ENCODE assay signal across 8 cellular contexts in genomic region chr12:55737581-55738112, GRCh38. TPM values are rescaled to one million over a fixed set of nuclear protein-coding genes. Genes with fewer than 3 reads are reported as not detected.
DNase-seq lines count a peak whose midpoint lies in the region; ATAC-seq and TF ChIP-seq lines count a peak whose summit lies in the region.

No MANE protein-coding gene starts in this region.

- no peaks in the 10 kb centered on the region for H3K27me3 ChIP-seq in effector memory CD4-positive, alpha-beta T cell (replicated peaks; ENCODE audit: control insufficient read depth, insufficient read depth, low read length, poor library complexity, severe bottlenecking)
- H3K27me3 ChIP-seq in neural cell (ENCODE audit: insufficient read depth, low read depth, low read length), result no peaks in the 10 kb centered on the region

- peak; percentile 6 for ATAC-seq in GM19463 (IDR thresholded peaks at IDR 0.05; ENCODE audit: unreplicated experiment)
- ATAC-seq in HG03520 (IDR thresholded peaks at IDR 0.05; ENCODE audit: unreplicated experiment), result no peak
- ATAC-seq in HG02571 (IDR thresholded peaks at IDR 0.05; ENCODE audit: unreplicated experiment), result no peak
- ATAC-seq in HG02885 (IDR thresholded peaks at IDR 0.05; ENCODE audit: poor library complexity, unreplicated experiment), result no peak
- no peak for ATAC-seq in GM18520 (IDR thresholded peaks at IDR 0.05; ENCODE audit: unreplicated experiment)

- no peak for TF ChIP-seq CTCF in neural cell (IDR thresholded peaks at IDR 0.05; ENCODE audit: poor library complexity, severe bottlenecking)

- no peaks in the 10 kb centered on the region for H4K20me1 ChIP-seq in neural cell (ENCODE audit: insufficient read depth)

- peak; percentile 79 for DNase-seq in NCI-H69 (lab: John Stamatoyannopoulos, UW)
- no peak for DNase-seq in effector memory CD4-positive, alpha-beta T cell

- peak overlapping the region; percentile 77 for H2AFZ ChIP-seq in neural cell (ENCODE audit: low read depth, low read length)

- H3K27ac ChIP-seq in effector memory CD4-positive, alpha-beta T cell (ENCODE audit: insufficient read depth, low read length, poor library complexity, severe bottlenecking), result peak overlapping the region; percentile 73
- peak overlapping the region; percentile 97 for H3K27ac ChIP-seq in neural cell (ENCODE audit: low read length)

- peaks cover 9% of the 10 kb centered on the region for H3F3A ChIP-seq in neural cell (ENCODE audit: insufficient read depth, low read length, poor library complexity, severe bottlenecking)

- H3K4me2 ChIP-seq in neural cell (ENCODE audit: low read length), result peak overlapping the region; percentile 96

- TF ChIP-seq EP300 in neural cell (conservative IDR thresholded peaks at IDR 0.05; ENCODE audit: poor library complexity, severe bottlenecking), result no peak

- peaks cover 11% of the 10 kb centered on the region for H3K4me1 ChIP-seq in effector memory CD4-positive, alpha-beta T cell (ENCODE audit: control insufficient read depth, insufficient read depth, low read length, poor library complexity, severe bottlenecking)

- no peaks in the 10 kb centered on the region for H3K9me2 ChIP-seq in neural cell (ENCODE audit: insufficient read depth, low read length)

- H3K9me3 ChIP-seq in effector memory CD4-positive, alpha-beta T cell (ENCODE audit: control insufficient read depth, low read length), result no peaks in the 10 kb centered on the region
- no peaks in the 10 kb centered on the region for H3K9me3 ChIP-seq in neural cell (ENCODE audit: low read length)

- H3K36me3 ChIP-seq in effector memory CD4-positive, alpha-beta T cell (ENCODE audit: control insufficient read depth, insufficient read depth, low read length), result no peaks in the 10 kb centered on the region
- H3K36me3 ChIP-seq in neural cell (ENCODE audit: insufficient read depth, low read length), result no peaks in the 10 kb centered on the region

- TF ChIP-seq RAD21 in neural cell (conservative IDR thresholded peaks at IDR 0.05), result no peak

- H3K4me3 ChIP-seq in effector memory CD4-positive, alpha-beta T cell (ENCODE audit: insufficient read depth, low read depth, low read length, poor library complexity, severe bottlenecking), result peak overlapping the region; percentile 65
- peak overlapping the region; percentile 69 for H3K4me3 ChIP-seq in neural cell (ENCODE audit: low read length)

- peaks cover 7% of the 10 kb centered on the region for H3K79me2 ChIP-seq in neural cell (replicated peaks; ENCODE audit: insufficient read depth, low read length)

- H3K9ac ChIP-seq in neural cell (ENCODE audit: low read length), result peak overlapping the region; percentile 87

TF ChIP-seq in neural cell, 6 proteins besides CTCF, POLR2A, EP300 and RAD21:
- TF ChIP-seq SMC3 (conservative IDR thresholded peaks at IDR 0.05; ENCODE audit: poor library complexity), result no peak

RNA-seq across cellular contexts. Expression of gene GDF11, which starts 5.3 kb away (rescaled TPM):
- polyA plus RNA-seq in neural cell, result 14.7 and 16.0 TPM in 2 replicates
- polyA minus RNA-seq in neural cell, result 27.0 and 31.7 TPM in 2 replicates

RNA-seq across cellular contexts. Expression of gene CD63, which starts 8.8 kb away (rescaled TPM):
- polyA plus RNA-seq in neural cell, result 217 and 246 TPM in 2 replicates
- polyA minus RNA-seq in neural cell, result 108 and 122 TPM in 2 replicates

RNA-seq across cellular contexts. Expression of gene RDH5, which starts 17.5 kb away (rescaled TPM):
- 3.4 and 6.6 TPM in 2 replicates for polyA plus RNA-seq in neural cell
- 2.0 and 2.7 TPM in 2 replicates for polyA minus RNA-seq in neural cell

RNA-seq across cellular contexts. Expression of gene BLOC1S1, which starts 21.8 kb away (rescaled TPM):
- polyA plus RNA-seq in neural cell, result 217 and 261 TPM in 2 replicates
- 24.8 and 35.9 TPM in 2 replicates for polyA minus RNA-seq in neural cell

RNA-seq across cellular contexts. Expression of gene ITGA7, which starts 29.9 kb away (rescaled TPM):
- polyA plus RNA-seq in neural cell, result 13.5 and 17.1 TPM in 2 replicates
- polyA minus RNA-seq in neural cell, result 6.5 and 6.6 TPM in 2 replicates
